Comparison of ENCODE assay signal across 1 cellular context in the genomic region with DNA sequence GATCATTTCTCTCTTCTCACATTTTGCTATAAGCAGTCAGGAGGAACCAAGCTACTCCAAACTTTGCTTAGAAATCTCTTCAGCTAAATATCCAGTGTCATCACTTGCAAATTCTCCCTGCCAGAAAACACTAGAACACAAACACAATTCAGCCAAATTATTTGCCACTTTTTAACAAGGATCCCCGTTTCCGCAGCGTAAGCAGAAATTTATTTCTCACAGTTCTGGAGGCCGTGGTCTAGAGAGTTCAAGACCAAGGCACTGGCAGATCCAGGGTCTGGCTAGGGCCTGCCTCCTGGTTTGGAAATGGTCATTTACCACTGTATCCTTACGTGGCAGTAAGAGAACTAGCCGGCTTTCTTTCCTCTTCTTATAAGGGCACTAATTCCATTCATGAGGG.
TF ChIP-seq lines count a peak whose summit lies in the region.

No MANE protein-coding gene starts in this region.

TF ChIP-seq in GM23338, 12 proteins besides CTCF, POLR2A, EP300 and RAD21:
- TF ChIP-seq, protein P1, sequence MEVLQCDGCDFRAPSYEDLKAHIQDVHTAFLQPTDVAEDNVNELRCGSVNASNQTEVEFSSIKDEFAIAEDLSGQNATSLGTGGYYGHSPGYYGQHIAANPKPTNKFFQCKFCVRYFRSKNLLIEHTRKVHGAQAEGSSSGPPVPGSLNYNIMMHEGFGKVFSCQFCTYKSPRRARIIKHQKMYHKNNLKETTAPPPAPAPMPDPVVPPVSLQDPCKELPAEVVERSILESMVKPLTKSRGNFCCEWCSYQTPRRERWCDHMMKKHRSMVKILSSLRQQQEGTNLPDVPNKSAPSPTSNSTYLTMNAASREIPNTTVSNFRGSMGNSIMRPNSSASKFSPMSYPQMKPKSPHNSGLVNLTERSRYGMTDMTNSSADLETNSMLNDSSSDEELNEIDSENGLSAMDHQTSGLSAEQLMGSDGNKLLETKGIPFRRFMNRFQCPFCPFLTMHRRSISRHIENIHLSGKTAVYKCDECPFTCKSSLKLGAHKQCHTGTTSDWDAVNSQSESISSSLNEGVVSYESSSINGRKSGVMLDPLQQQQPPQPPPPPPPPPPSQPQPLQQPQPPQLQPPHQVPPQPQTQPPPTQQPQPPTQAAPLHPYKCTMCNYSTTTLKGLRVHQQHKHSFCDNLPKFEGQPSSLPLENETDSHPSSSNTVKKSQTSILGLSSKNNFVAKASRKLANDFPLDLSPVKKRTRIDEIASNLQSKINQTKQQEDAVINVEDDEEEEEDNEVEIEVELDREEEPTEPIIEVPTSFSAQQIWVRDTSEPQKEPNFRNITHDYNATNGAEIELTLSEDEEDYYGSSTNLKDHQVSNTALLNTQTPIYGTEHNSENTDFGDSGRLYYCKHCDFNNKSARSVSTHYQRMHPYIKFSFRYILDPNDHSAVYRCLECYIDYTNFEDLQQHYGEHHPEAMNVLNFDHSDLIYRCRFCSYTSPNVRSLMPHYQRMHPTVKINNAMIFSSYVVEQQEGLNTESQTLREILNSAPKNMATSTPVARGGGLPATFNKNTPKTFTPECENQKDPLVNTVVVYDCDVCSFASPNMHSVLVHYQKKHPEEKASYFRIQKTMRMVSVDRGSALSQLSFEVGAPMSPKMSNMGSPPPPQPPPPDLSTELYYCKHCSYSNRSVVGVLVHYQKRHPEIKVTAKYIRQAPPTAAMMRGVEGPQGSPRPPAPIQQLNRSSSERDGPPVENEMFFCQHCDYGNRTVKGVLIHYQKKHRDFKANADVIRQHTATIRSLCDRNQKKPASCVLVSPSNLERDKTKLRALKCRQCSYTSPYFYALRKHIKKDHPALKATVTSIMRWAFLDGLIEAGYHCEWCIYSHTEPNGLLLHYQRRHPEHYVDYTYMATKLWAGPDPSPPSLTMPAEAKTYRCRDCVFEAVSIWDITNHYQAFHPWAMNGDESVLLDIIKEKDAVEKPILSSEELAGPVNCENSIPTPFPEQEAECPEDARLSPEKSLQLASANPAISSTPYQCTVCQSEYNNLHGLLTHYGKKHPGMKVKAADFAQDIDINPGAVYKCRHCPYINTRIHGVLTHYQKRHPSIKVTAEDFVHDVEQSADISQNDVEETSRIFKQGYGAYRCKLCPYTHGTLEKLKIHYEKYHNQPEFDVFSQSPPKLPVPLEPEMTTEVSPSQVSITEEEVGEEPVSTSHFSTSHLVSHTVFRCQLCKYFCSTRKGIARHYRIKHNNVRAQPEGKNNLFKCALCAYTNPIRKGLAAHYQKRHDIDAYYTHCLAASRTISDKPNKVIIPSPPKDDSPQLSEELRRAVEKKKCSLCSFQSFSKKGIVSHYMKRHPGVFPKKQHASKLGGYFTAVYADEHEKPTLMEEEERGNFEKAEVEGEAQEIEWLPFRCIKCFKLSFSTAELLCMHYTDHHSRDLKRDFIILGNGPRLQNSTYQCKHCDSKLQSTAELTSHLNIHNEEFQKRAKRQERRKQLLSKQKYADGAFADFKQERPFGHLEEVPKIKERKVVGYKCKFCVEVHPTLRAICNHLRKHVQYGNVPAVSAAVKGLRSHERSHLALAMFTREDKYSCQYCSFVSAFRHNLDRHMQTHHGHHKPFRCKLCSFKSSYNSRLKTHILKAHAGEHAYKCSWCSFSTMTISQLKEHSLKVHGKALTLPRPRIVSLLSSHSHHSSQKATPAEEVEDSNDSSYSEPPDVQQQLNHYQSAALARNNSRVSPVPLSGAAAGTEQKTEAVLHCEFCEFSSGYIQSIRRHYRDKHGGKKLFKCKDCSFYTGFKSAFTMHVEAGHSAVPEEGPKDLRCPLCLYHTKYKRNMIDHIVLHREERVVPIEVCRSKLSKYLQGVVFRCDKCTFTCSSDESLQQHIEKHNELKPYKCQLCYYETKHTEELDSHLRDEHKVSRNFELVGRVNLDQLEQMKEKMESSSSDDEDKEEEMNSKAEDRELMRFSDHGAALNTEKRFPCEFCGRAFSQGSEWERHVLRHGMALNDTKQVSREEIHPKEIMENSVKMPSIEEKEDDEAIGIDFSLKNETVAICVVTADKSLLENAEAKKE (CRISPR knock-in tag; IDR thresholded peaks at IDR 0.05): no peak
- no peak for TF ChIP-seq POLR2AphosphoS5 (IDR thresholded peaks at IDR 0.05; ENCODE audit: low read depth)
- no peak for TF ChIP-seq ZNF331 (CRISPR knock-in tag; IDR thresholded peaks at IDR 0.05; ENCODE audit: low read depth)
- no peak for TF ChIP-seq JUNB (IDR thresholded peaks at IDR 0.05; ENCODE audit: unreplicated experiment)
